Comparison of ENCODE assay signal across 28 cellular contexts in genomic region chrX:13467243-13467642, GRCh38.
"Had no signal": no experiment of that assay in that cellular context is flagged by ENCODE, and none has a peak within 500 bp of the region (broad histone marks: within the 10 kb centered on the region; RNA-seq: fewer than 3 reads in every experiment).

No MANE protein-coding gene starts in this region.

- H3K27me3 ChIP-seq: colonic mucosa, neural progenitor cell, right atrium auricular region, stomach, thyroid gland had no signal

- H2AFZ ChIP-seq: neural progenitor cell, parathyroid adenoma had no signal

- H3K27ac Mint-ChIP-seq: dendritic cell treated with granulocyte-macrophage colony-stimulating factor and Interleukin-4, amounts not matched to agents 40 ng/mL and 50 ng/mL, for 4 days; endodermal cell; memory B cell; natural killer cell treated with Interleukin-12 subunit alpha and Interleukin-12 subunit beta and Interleukin-15 and Interleukin-18, amount 100 ng/mL, for 72 hours; neural progenitor cell; progenitor cell of endocrine pancreas; stimulated activated effector memory CD8-positive, alpha-beta T cell treated with anti-CD3 and anti-CD28 coated beads, Interleukin-12 subunit alpha, Interleukin-12 subunit beta, amount 100 ng/mL, for 72 hours had no signal

- H3K4me2 ChIP-seq: neural progenitor cell had no signal

- ATAC-seq: esophagus mucosa; left lobe of liver; mucosa of descending colon; natural killer cell treated with Interleukin-12 subunit alpha and Interleukin-12 subunit beta and Interleukin-15 and Interleukin-18, amount 100 ng/mL, for 72 hours; sciatic nerve; stimulated activated effector memory CD8-positive, alpha-beta T cell treated with anti-CD3 and anti-CD28 coated beads, Interleukin-12 subunit alpha, Interleukin-12 subunit beta, amount 100 ng/mL, for 72 hours had no signal

- H3K4me1 ChIP-seq: colonic mucosa, parathyroid adenoma, right atrium auricular region, thyroid gland had no signal

- H3K27ac ChIP-seq: colonic mucosa, epithelial cell of prostate, neural progenitor cell, parathyroid adenoma, right atrium auricular region, stomach, thyroid gland had no signal

- H3K79me2 ChIP-seq: parathyroid adenoma had no signal

- DNase-seq: colonic mucosa; effector CD8-positive, alpha-beta T cell; endodermal cell; hypothalamus; kidney; mucosa of descending colon; naive B cell; stimulated activated CD4-positive, alpha-beta T cell treated with anti-CD3 and anti-CD28 coated beads, Interleukin-2, amount 100 ng/mL, for 24 hours; stimulated activated CD4-positive, alpha-beta T cell treated with anti-CD3 and anti-CD28 coated beads, Interleukin-4, amount 100 ng/mL, for 24 hours; stimulated activated naive CD4-positive, alpha-beta T cell treated with Interleukin-2 at 50 U/mL for 16 hours; stomach; thyroid gland; trophoblast cell had no signal

- H3K9me3 Mint-ChIP-seq: dendritic cell treated with granulocyte-macrophage colony-stimulating factor and Interleukin-4, amounts not matched to agents 40 ng/mL and 50 ng/mL, for 4 days; memory B cell; natural killer cell treated with Interleukin-12 subunit alpha and Interleukin-12 subunit beta and Interleukin-15 and Interleukin-18, amount 100 ng/mL, for 72 hours; stimulated activated effector memory CD8-positive, alpha-beta T cell treated with anti-CD3 and anti-CD28 coated beads, Interleukin-12 subunit alpha, Interleukin-12 subunit beta, amount 100 ng/mL, for 72 hours had no signal

- H3K36me3 ChIP-seq: colonic mucosa, neural progenitor cell, right atrium auricular region, stomach, thyroid gland had no signal

- H3K27me3 Mint-ChIP-seq: dendritic cell treated with granulocyte-macrophage colony-stimulating factor and Interleukin-4, amounts not matched to agents 40 ng/mL and 50 ng/mL, for 4 days; memory B cell; progenitor cell of endocrine pancreas had no signal

- H3K9me3 ChIP-seq: colonic mucosa, mucosa of descending colon, thyroid gland had no signal

- FAIRE-seq: frontal cortex, kidney, urothelium cell line had no signal

- H3K9ac ChIP-seq: neural progenitor cell, parathyroid adenoma had no signal

- H3K4me3 ChIP-seq: colonic mucosa, lung, mucosa of descending colon, neural progenitor cell, right atrium auricular region, stomach, thyroid gland had no signal

- H3K4me3 Mint-ChIP-seq: dendritic cell treated with granulocyte-macrophage colony-stimulating factor and Interleukin-4, amounts not matched to agents 40 ng/mL and 50 ng/mL, for 4 days; endodermal cell; memory B cell; naive B cell; natural killer cell treated with Interleukin-12 subunit alpha and Interleukin-12 subunit beta and Interleukin-15 and Interleukin-18, amount 100 ng/mL, for 72 hours; neural progenitor cell; stimulated activated effector memory CD8-positive, alpha-beta T cell treated with anti-CD3 and anti-CD28 coated beads, Interleukin-12 subunit alpha, Interleukin-12 subunit beta, amount 100 ng/mL, for 72 hours had no signal

- H3K36me3 Mint-ChIP-seq: neural progenitor cell; stimulated activated effector memory CD8-positive, alpha-beta T cell treated with anti-CD3 and anti-CD28 coated beads, Interleukin-12 subunit alpha, Interleukin-12 subunit beta, amount 100 ng/mL, for 72 hours had no signal

- H3K4me1 Mint-ChIP-seq: endodermal cell had no signal
